16 cellular contexts compared by ENCODE assay signal in the genomic region with DNA sequence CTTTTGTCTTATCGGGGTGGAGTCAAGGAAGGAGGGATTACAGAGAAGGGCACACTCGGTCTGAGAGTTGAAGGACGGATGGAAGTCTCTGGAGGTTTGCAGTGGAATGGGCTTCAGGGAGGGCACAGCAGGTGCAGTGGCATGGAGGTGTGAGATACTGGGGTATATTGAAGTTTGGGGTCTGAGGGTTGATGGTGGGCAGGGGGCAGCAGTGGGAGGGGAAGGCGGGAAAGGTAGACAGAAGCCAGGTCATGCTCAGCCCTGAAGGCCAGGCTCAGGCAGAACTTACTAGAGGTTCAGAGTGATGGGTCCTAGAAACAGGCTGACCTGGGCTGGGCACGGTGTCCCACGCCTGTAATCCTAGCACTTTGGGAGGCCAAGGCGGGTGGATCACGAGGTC. TPM values are rescaled to one million over a fixed set of nuclear protein-coding genes. Genes with fewer than 3 reads are reported as not detected.
DNase-seq lines count a peak whose midpoint lies in the region; ATAC-seq, FAIRE-seq and TF ChIP-seq lines count a peak whose summit lies in the region.
"Had no signal": no experiment of that assay in that cellular context is flagged by ENCODE, and none has a peak within 500 bp of the region (broad histone marks: within the 10 kb centered on the region; RNA-seq: fewer than 3 reads in every experiment).

No MANE protein-coding gene starts in this region.

- no peak for TF ChIP-seq EP300 in sigmoid colon (IDR thresholded peaks at IDR 0.05)

- H4K20me1 ChIP-seq in endothelial cell of umbilical vein (replicated peaks; ENCODE audit: control insufficient read depth, extremely low read depth, insufficient read depth, low read length) = no peaks in the 10 kb centered on the region

- ATAC-seq in RWPE2 (ENCODE audit: low read depth) = no peak
- no peak for ATAC-seq in upper lobe of right lung
- no peak for ATAC-seq in activated CD4-positive, alpha-beta T cell treated with anti-CD3 and anti-CD28 coated beads for 36 hours
- ATAC-seq: A549, HCT116 had no signal

- H3K9me3 ChIP-seq in RWPE2 (ENCODE audit: severe bottlenecking) (no peaks in the 10 kb centered on the region), endothelial cell of umbilical vein (replicated peaks; ENCODE audit: control insufficient read depth, insufficient read depth, low read length) (no peaks in the 10 kb centered on the region), sigmoid colon (no peaks in the 10 kb centered on the region), upper lobe of right lung (no peaks in the 10 kb centered on the region)
- H3K9me3 ChIP-seq: A549, Caco-2 had no signal

- peaks cover 43 to 64% of the 10 kb centered on the region in 2 donors for H3K36me3 Mint-ChIP-seq in CD14-positive monocyte
- H3K36me3 Mint-ChIP-seq in activated CD4-positive, alpha-beta T cell treated with anti-CD3 and anti-CD28 coated beads for 36 hours (ENCODE audit: low read depth) = no peaks in the 10 kb centered on the region
- H3K36me3 Mint-ChIP-seq: CD8-positive, alpha-beta memory T cell had no signal

- TF ChIP-seq POLR2A in endothelial cell of umbilical vein (IDR thresholded peaks at IDR 0.05; ENCODE audit: low read depth, low read length) (no peak), sigmoid colon (IDR thresholded peaks at IDR 0.05) (no peak)

- H3K27me3 Mint-ChIP-seq in CD14-positive monocyte (ENCODE audit: low read depth in 3 of 3) = peaks cover 0 to 4% (median 0%) of the 10 kb centered on the region in 3 donors
- peaks cover 17% of the 10 kb centered on the region for H3K27me3 Mint-ChIP-seq in activated CD4-positive, alpha-beta T cell treated with anti-CD3 and anti-CD28 coated beads for 36 hours

- H3K27me3 ChIP-seq in RWPE2 (ENCODE audit: insufficient read depth, poor library complexity, severe bottlenecking) = no peaks in the 10 kb centered on the region
- no peaks in the 10 kb centered on the region for H3K27me3 ChIP-seq in endothelial cell of umbilical vein (ENCODE audit: control insufficient read depth in 2 of 2, insufficient read depth in 2 of 2, low read length in 2 of 2)
- H3K27me3 ChIP-seq in sigmoid colon = no peaks in the 10 kb centered on the region
- no peaks in the 10 kb centered on the region for H3K27me3 ChIP-seq in upper lobe of right lung

- no peaks in the 10 kb centered on the region for H3K9me1 ChIP-seq in endothelial cell of umbilical vein (replicated peaks; ENCODE audit: control insufficient read depth, extremely low read depth, insufficient read depth, low read length)

- H3K9me3 Mint-ChIP-seq in CD14-positive monocyte = peaks cover 0 to 1% (median 0%) of the 10 kb centered on the region in 7 donors
- no peaks in the 10 kb centered on the region for H3K9me3 Mint-ChIP-seq in activated CD4-positive, alpha-beta T cell treated with anti-CD3 and anti-CD28 coated beads for 36 hours (ENCODE audit: low read depth)
- H3K9me3 Mint-ChIP-seq: CD8-positive, alpha-beta memory T cell had no signal

- H3K79me2 ChIP-seq in endothelial cell of umbilical vein (ENCODE audit: control insufficient read depth, insufficient read depth, low read length) = peaks cover 73% of the 10 kb centered on the region

- DNase-seq in RWPE2 (ENCODE audit: low spot score) (no peak), endothelial cell of umbilical vein (ENCODE audit: low read depth, low spot score) (no peak), sigmoid colon (peak; percentile 41), upper lobe of right lung (no peak), CD14-positive monocyte (ENCODE audit: low spot score) (no peak)
- no peak for DNase-seq in activated effector memory CD4-positive, alpha-beta T cell treated with Interleukin-2 at 50 U/mL for 16 hours
- no peak for DNase-seq in activated CD4-positive, alpha-beta T cell treated with anti-CD3 and anti-CD28 coated beads for 36 hours
- DNase-seq: Caco-2; CD8-positive, alpha-beta memory T cell; DND-41; GDM1; GM23248 had no signal

- intact Hi-C loops in endothelial cell of umbilical vein (cut with micrococcal nuclease) (loop anchor here (1.0 to 10.0 kb wide), 6 partner anchors 48 to 358 kb away; no protein-coding TSS in a partner anchor), sigmoid colon (cut with DNase I) (no loop called here), upper lobe of right lung (cut with DNase I) (no loop called here), CD14-positive monocyte (cut with micrococcal nuclease) (no loop called here)
- intact Hi-C loops in activated CD4-positive, alpha-beta T cell treated with anti-CD3 and anti-CD28 coated beads for 36 hours (cut with DNase I, micrococcal nuclease) = loop anchor here in 1 of 2 experiments (1.0 to 10.0 kb wide), 2 partner anchors 147 to 262 kb away; no protein-coding TSS in a partner anchor

- dilution Hi-C loops in endothelial cell of umbilical vein (cut with MboI; ENCODE audit: extremely low pct_ligation_motif_present, low sequenced_read_pairs) = no loop called here

- CTCF ChIA-PET in endothelial cell of umbilical vein (lab: Charles Lee) = interaction anchor here (1.2 to 5.7 kb wide), 4 partner anchors 11 to 147 kb away, joined by 3 to 68 read pairs (median 20); a partner anchor contains a TSS
- CTCF ChIA-PET in activated CD4-positive, alpha-beta T cell treated with anti-CD3 and anti-CD28 coated beads for 36 hours (lab: Charles Lee) = interaction anchor here (0.6 to 1.8 kb wide), 2 partner anchors 147 to 396 kb away, joined by 3 to 7 read pairs; no protein-coding TSS in a partner anchor

- POLR2A ChIA-PET in endothelial cell of umbilical vein (lab: Charles Lee) = no interaction called here
- POLR2A ChIA-PET in activated CD4-positive, alpha-beta T cell treated with anti-CD3 and anti-CD28 coated beads for 36 hours (lab: Charles Lee) = no interaction called here

- peaks cover 4% of the 10 kb centered on the region for H3K4me1 Mint-ChIP-seq in CD14-positive monocyte
- no peaks in the 10 kb centered on the region for H3K4me1 Mint-ChIP-seq in activated CD4-positive, alpha-beta T cell treated with anti-CD3 and anti-CD28 coated beads for 36 hours

- H3K4me3 ChIP-seq in RWPE2 (ENCODE audit: severe bottlenecking) (no peak overlapping the region), endothelial cell of umbilical vein (replicated peaks in 1 of 3; ENCODE audit: insufficient read depth in 1 of 3, low read depth in 1 of 3, low read length in 3 of 3) (no peak overlapping the region), sigmoid colon (no peak overlapping the region), upper lobe of right lung (no peak overlapping the region)
- H3K4me3 ChIP-seq: A549, GM23248 had no signal

- TF ChIP-seq CTCF in RWPE2 (IDR thresholded peaks at IDR 0.05; ENCODE audit: poor library complexity, severe bottlenecking) = no peak
- TF ChIP-seq CTCF in endothelial cell of umbilical vein (IDR thresholded peaks at IDR 0.05; ENCODE audit: extremely low read depth in 1 of 2, insufficient read depth in 1 of 2, low read depth in 1 of 2, low read length in 2 of 2) = no peak
- no peak for TF ChIP-seq CTCF in sigmoid colon (IDR thresholded peaks at IDR 0.05)
- no peak for TF ChIP-seq CTCF in upper lobe of right lung (IDR thresholded peaks at IDR 0.05)
- no peak for TF ChIP-seq CTCF in CD14-positive monocyte (IDR thresholded peaks at IDR 0.05)

- peak overlapping the region; percentile 97 for H3K27ac ChIP-seq in RWPE2 (ENCODE audit: poor library complexity, severe bottlenecking)
- H3K27ac ChIP-seq in endothelial cell of umbilical vein (ENCODE audit: insufficient read depth, low read depth, low read length) = peak overlapping the region; percentile 38
- no peak overlapping the region for H3K27ac ChIP-seq in sigmoid colon
- peak overlapping the region; percentile 36 for H3K27ac ChIP-seq in upper lobe of right lung

- FAIRE-seq in endothelial cell of umbilical vein (lab: Jason Lieb, UNC) = no peak
- FAIRE-seq: A549, GM12892, H54 had no signal

- WGBS in sigmoid colon, 2 donors = 93 to 94% methylated on average over 8 of the region's 8 CpGs

- H3K4me2 ChIP-seq in endothelial cell of umbilical vein (ENCODE audit: insufficient read depth, low read length) = no peak overlapping the region

- H3K4me1 ChIP-seq in RWPE2 (ENCODE audit: insufficient read depth, poor library complexity, severe bottlenecking) (peaks cover 36% of the 10 kb centered on the region), endothelial cell of umbilical vein (ENCODE audit: control insufficient read depth, extremely low read depth, insufficient read depth, low read length) (peaks cover 53% of the 10 kb centered on the region), sigmoid colon (peaks cover 0 to 41% (median 28%) of the 10 kb centered on the region in 4 donors), upper lobe of right lung (peaks cover 21% of the 10 kb centered on the region)
- H3K4me1 ChIP-seq: Caco-2 had no signal

- H3K4me3 Mint-ChIP-seq in CD14-positive monocyte = no peak overlapping the region
- no peak overlapping the region for H3K4me3 Mint-ChIP-seq in activated CD4-positive, alpha-beta T cell treated with anti-CD3 and anti-CD28 coated beads for 36 hours
- H3K4me3 Mint-ChIP-seq: CD8-positive, alpha-beta memory T cell had no signal

- peak overlapping the region in 3 of 7 donors; percentile 19 to 76 (median 40) for H3K27ac Mint-ChIP-seq in CD14-positive monocyte
- no peak overlapping the region for H3K27ac Mint-ChIP-seq in activated CD4-positive, alpha-beta T cell treated with anti-CD3 and anti-CD28 coated beads for 36 hours
- H3K27ac Mint-ChIP-seq: CD8-positive, alpha-beta memory T cell had no signal

- BruUV-seq in endothelial cell of umbilical vein (replicated peaks; lab: Mats Ljungman, UMichigan) = no TSS peak

- H3K9ac ChIP-seq in endothelial cell of umbilical vein (replicated peaks; ENCODE audit: extremely low read depth, insufficient read depth, low read length) = no peak overlapping the region

- H3K36me3 ChIP-seq in RWPE2 (ENCODE audit: low read depth) (peaks cover 19% of the 10 kb centered on the region), endothelial cell of umbilical vein (ENCODE audit: control insufficient read depth in 2 of 2, extremely low read depth in 1 of 2, insufficient read depth in 2 of 2, low read length in 2 of 2) (peaks cover 0 to 7% of the 10 kb centered on the region in 2 experiments), sigmoid colon (no peaks in the 10 kb centered on the region), upper lobe of right lung (no peaks in the 10 kb centered on the region)

- H2AFZ ChIP-seq in endothelial cell of umbilical vein (ENCODE audit: low read depth, low read length) = no peak overlapping the region
- H2AFZ ChIP-seq: GM23248 had no signal

RNA-seq across cellular contexts. Expression of a gene that starts 52.7 kb away (rescaled TPM):
- total RNA-seq in endothelial cell of umbilical vein = 16.2 and 22.0 TPM in 2 replicates
- polyA plus RNA-seq in endothelial cell of umbilical vein = 21.2 and 23.4 TPM in 2 replicates
- 13.6 and 15.2 TPM in 2 replicates for polyA plus RNA-seq in endothelial cell of umbilical vein (2011; cell fraction: cytosol; rRNA removed)
- polyA plus RNA-seq in endothelial cell of umbilical vein (2011; cell fraction: nucleus; rRNA removed) = 14.4 and 15.0 TPM in 2 replicates
- polyA plus RNA-seq in endothelial cell of umbilical vein (2012) = 13.6 and 15.6 TPM in 2 replicates
- 54.7 and 62.5 TPM in 2 replicates for polyA minus RNA-seq in endothelial cell of umbilical vein
- 4.6 TPM for polyA minus RNA-seq in endothelial cell of umbilical vein (2011; cell fraction: cytosol; rRNA and poly(A)+ RNA removed)
- 21.1 and 24.5 TPM in 2 replicates for polyA minus RNA-seq in endothelial cell of umbilical vein (2011; cell fraction: nucleus; rRNA and poly(A)+ RNA removed)
- 10 to 100 TPM in 1 of 4 donors, 1 to 10 TPM in 3; 3.9 to 57.3 (median 4.6) TPM for total RNA-seq in sigmoid colon
- 1 to 10 TPM; 1.8 to 8.3 (median 2.8) TPM for polyA plus RNA-seq in sigmoid colon
- 12.0 TPM for total RNA-seq in upper lobe of right lung
- polyA plus RNA-seq in CD14-positive monocyte = under 1 TPM in 1 of 2 donors, not detected in 1; 0.08 TPM
- 1 to 10 TPM in 1 of 2 experiments, under 1 TPM in 1; 0.98 to 1.4 TPM for total RNA-seq in activated CD4-positive, alpha-beta T cell treated with anti-CD3 and anti-CD28 coated beads for 36 hours
- polyA plus RNA-seq: CD8-positive, alpha-beta memory T cell had no signal

Comparison
In these comparisons a context has a peak if more than half of its experiments do, and no peak if none do; other contexts are left out.
1. H3K27ac ChIP-seq: peak in RWPE2 (single experiment), endothelial cell of umbilical vein (single experiment) and upper lobe of right lung (single experiment); none in sigmoid colon (0 of 4).